ENCODE assay signal across 14 cellular contexts in genomic region chr11:63672934-63673539, GRCh38. TPM values are rescaled to one million over a fixed set of nuclear protein-coding genes. Genes with fewer than 3 reads are reported as not detected.
A peak's percentile ranks its signal among the peaks of the same experiment; 100 is the strongest.
DNase-seq lines count a peak whose midpoint lies in the region; ATAC-seq and TF ChIP-seq lines count a peak whose summit lies in the region.
"Had no signal": no experiment of that assay in that cellular context is flagged by ENCODE, and none has a peak within 500 bp of the region (broad histone marks: within the 10 kb centered on the region; RNA-seq: fewer than 3 reads in every experiment).

No MANE protein-coding gene starts in this region.

- H3K27me3 ChIP-seq in GM23248 (replicated peaks; ENCODE audit: insufficient read depth) = no peaks in the 10 kb centered on the region
- no peaks in the 10 kb centered on the region for H3K27me3 ChIP-seq in neutrophil

- DNase-seq in NOMO-1 treated with DMSO at 0.1 percent for 48 hours (lab: John Stamatoyannopoulos, UW; ENCODE audit: unreplicated experiment) (peak; percentile 21), NOMO-1 treated with dmso at 0.1 percent for 144 hours (lab: John Stamatoyannopoulos, UW; ENCODE audit: unreplicated experiment) (no peak), GM23248 (peak; percentile 29), iPS-NIHi11 (ENCODE audit: low spot score) (no peak)
- DNase-seq: activated naive CD4-positive, alpha-beta T cell treated with anti-CD3 and anti-CD28 coated beads, Interleukin-2, amount 50 U/mL, for 16 hours; caudate nucleus; NCI-H2081; NCI-H774; SHP77 treated with DMSO at 0.1 percent for 48 hours; stimulated activated CD4-positive, alpha-beta T cell treated with anti-CD3 and anti-CD28 coated beads, Interleukin-2, amount 100 ng/mL, for 48 hours had no signal

- ATAC-seq in GM18861 (IDR thresholded peaks at IDR 0.05; ENCODE audit: unreplicated experiment) (no peak), GM21825 (IDR thresholded peaks at IDR 0.05; ENCODE audit: unreplicated experiment) (no peak)

- H3K4me1 ChIP-seq in GM23248 (ENCODE audit: insufficient read depth) = peaks cover 41% of the 10 kb centered on the region
- H3K4me1 ChIP-seq in neutrophil (ENCODE audit: control insufficient read depth in 1 of 2, insufficient read depth in 1 of 2, low read depth in 1 of 2, low read length in 1 of 2) = peaks cover 31 to 38% of the 10 kb centered on the region in 2 experiments

- H3K4me2 ChIP-seq in GM23248 (ENCODE audit: unreplicated experiment) = peak overlapping the region; percentile 38

- peak overlapping the region in 3 of 5 experiments; percentile 17 to 62 (median 48) for H3K27ac Mint-ChIP-seq in brain

- no peaks in the 10 kb centered on the region for H4K20me1 ChIP-seq in GM23248 (ENCODE audit: insufficient read depth)

- H3K9me2 ChIP-seq in GM23248 (ENCODE audit: insufficient read depth) = no peaks in the 10 kb centered on the region

- peak overlapping the region; percentile 2; the same call in 1 of the 2 replicates for H2AFZ ChIP-seq in GM23248

- H3K27me3 Mint-ChIP-seq in brain = peaks cover 8% of the 10 kb centered on the region

- in situ Hi-C loops in GM23248 (cut with MboI) = no loop called here

- H3K36me3 ChIP-seq in GM23248 (ENCODE audit: low read depth) (no peaks in the 10 kb centered on the region), neutrophil (no peaks in the 10 kb centered on the region)

- H3K36me3 Mint-ChIP-seq in brain = peaks cover 7% of the 10 kb centered on the region

- H3K79me2 ChIP-seq in GM23248 (ENCODE audit: insufficient read depth) = peaks cover 21% of the 10 kb centered on the region

- TF ChIP-seq CTCF in brain (conservative IDR thresholded peaks at IDR 0.05) (no peak), neutrophil (IDR thresholded peaks at IDR 0.05) (no peak)

- H3F3A ChIP-seq in GM23248 (ENCODE audit: insufficient read depth) = peaks cover 49% of the 10 kb centered on the region

- H3K27ac ChIP-seq in GM23248 (peak overlapping the region; percentile 63), neutrophil (peak overlapping the region; percentile 10)

- peaks cover 33% of the 10 kb centered on the region for H3K4me1 Mint-ChIP-seq in brain

- 29 to 35% methylated on average over 1 of the region's 1 CpG for WGBS in GM23248 (ENCODE audit: low coverage in 1 of 2, low lambda C conversion rate in 2 of 2, missing lambda C conversion rate in 2 of 2), 2 experiments

- peak overlapping the region in 3 of 5 experiments; percentile 42 to 81 (median 77) for H3K4me3 Mint-ChIP-seq in brain

- no peaks in the 10 kb centered on the region for H3K9me3 ChIP-seq in GM23248 (ENCODE audit: low read depth)
- H3K9me3 ChIP-seq in neutrophil = no peaks in the 10 kb centered on the region

- no peak overlapping the region; the same call in 1 of the 2 replicates for H3K9ac ChIP-seq in GM23248

- H3K4me3 ChIP-seq in GM23248 (no peak overlapping the region), neutrophil (ENCODE audit: low read depth in 1 of 2, low read length in 1 of 2) (no peak overlapping the region)

- H3K9me3 Mint-ChIP-seq in brain = peaks cover 0 to 8% (median 2%) of the 10 kb centered on the region in 5 experiments

RNA-seq across cellular contexts. Expression of gene ATL3, which starts 1.9 kb away (rescaled TPM):
- 199 and 210 TPM in 2 replicates for total RNA-seq in GM23248 (2014; rRNA removed; shearing (Covaris generic))
- polyA plus RNA-seq in GM23248 (2016; fragmentation: Nextera tagmentation; extraction: Ambion mirVana) (79.5 and 79.9 TPM in 2 replicates), brain (ENCODE audit: insufficient read depth, low read depth, low replicate concordance) (10.8 TPM)

RNA-seq across cellular contexts. Expression of gene RTN3, which starts 8.3 kb away (rescaled TPM):
- total RNA-seq in GM23248 (2014; rRNA removed; shearing (Covaris generic)) = 66.9 and 113 TPM in 2 replicates
- 123 and 127 TPM in 2 replicates for polyA plus RNA-seq in GM23248 (2016; fragmentation: Nextera tagmentation; extraction: Ambion mirVana)
- 666 TPM for polyA plus RNA-seq in brain (ENCODE audit: insufficient read depth, low read depth, low replicate concordance)

RNA-seq across cellular contexts. Expression of gene PLAAT3, which starts 58.8 kb away (rescaled TPM):
- 1.8 and 4.3 TPM in 2 replicates for total RNA-seq in GM23248 (2014; rRNA removed; shearing (Covaris generic))
- 4.2 and 4.9 TPM in 2 replicates for polyA plus RNA-seq in GM23248 (2016; fragmentation: Nextera tagmentation; extraction: Ambion mirVana)
- polyA plus RNA-seq in brain (ENCODE audit: insufficient read depth, low read depth, low replicate concordance) = 122 TPM

Comparison
In these comparisons a context has a peak if more than half of its experiments do, and no peak if none do; other contexts are left out.
1. DNase-seq: peak in NOMO-1 treated with DMSO at 0.1 percent for 48 hours (single experiment) and GM23248 (single experiment); none in NOMO-1 treated with dmso at 0.1 percent for 144 hours (single experiment) and iPS-NIHi11 (single experiment).
2. RNA of gene PLAAT3, which starts 58.8 kb away (polyA plus RNA-seq): 122 TPM in brain (single experiment); 4.2 to 4.9 TPM in GM23248; every median in the first group is over 10 times any median in the second.